1 cellular context compared by ENCODE assay signal in the genomic region with DNA sequence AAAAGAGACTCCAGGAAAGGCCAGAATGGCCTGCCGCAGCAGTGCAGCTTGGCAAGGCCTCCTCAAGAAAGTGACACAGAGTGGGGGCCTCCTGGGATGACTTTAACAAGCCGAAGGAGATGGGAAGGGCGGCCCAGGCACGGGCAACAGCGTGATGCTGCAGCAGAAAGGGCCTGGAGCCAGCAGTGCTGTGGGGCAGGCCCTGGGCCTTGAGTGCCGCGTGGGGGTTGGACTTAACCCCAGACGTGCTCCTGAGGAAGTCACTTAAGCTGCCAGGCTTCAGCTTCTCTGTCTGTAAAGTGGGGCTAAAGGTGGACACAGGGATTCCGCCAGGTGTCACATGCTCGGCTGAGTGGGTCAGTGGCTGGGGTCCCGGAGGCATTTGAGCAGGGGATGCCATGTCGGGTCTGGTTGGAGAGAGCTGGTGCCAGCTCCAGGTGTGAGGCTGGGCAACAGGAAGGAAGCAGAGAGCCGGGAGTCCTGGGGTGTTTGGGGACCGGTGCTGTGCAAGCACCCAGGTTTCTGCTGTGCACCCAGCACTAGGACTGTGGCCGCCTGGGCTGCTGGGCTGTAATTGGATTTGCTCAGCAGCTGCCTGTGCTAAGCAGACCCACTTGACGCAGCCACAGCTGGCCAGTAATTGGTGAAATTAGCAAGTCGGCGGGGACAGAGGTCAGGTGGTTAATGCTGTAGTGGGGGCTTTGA.
A peak's percentile ranks its signal among the peaks of the same experiment; 100 is the strongest.
TF ChIP-seq lines count a peak whose summit lies in the region.

No MANE protein-coding gene starts in this region.

TF ChIP-seq in HepG2, 621 proteins besides CTCF, POLR2A, EP300 and RAD21:
- TF ChIP-seq, protein P1, sequence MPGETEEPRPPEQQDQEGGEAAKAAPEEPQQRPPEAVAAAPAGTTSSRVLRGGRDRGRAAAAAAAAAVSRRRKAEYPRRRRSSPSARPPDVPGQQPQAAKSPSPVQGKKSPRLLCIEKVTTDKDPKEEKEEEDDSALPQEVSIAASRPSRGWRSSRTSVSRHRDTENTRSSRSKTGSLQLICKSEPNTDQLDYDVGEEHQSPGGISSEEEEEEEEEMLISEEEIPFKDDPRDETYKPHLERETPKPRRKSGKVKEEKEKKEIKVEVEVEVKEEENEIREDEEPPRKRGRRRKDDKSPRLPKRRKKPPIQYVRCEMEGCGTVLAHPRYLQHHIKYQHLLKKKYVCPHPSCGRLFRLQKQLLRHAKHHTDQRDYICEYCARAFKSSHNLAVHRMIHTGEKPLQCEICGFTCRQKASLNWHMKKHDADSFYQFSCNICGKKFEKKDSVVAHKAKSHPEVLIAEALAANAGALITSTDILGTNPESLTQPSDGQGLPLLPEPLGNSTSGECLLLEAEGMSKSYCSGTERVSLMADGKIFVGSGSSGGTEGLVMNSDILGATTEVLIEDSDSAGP (CRISPR knock-in tag; IDR thresholded peaks at IDR 0.05; ENCODE audit: borderline replicate concordance) = 0 out of 2 replicates have a peak, but pooled peaks have one; percentile 1
- TF ChIP-seq ZNF337 (CRISPR knock-in tag; IDR thresholded peaks at IDR 0.05; ENCODE audit: borderline replicate concordance, low read depth) = no peak
